In genomic region chr7:44748042-44748947, GRCh38 we compare ENCODE assay signal across 8 cellular contexts. TPM values are rescaled to one million over a fixed set of nuclear protein-coding genes. Genes with fewer than 3 reads are reported as not detected.
DNase-seq lines count a peak whose midpoint lies in the region; ATAC-seq and TF ChIP-seq lines count a peak whose summit lies in the region.

Gene ZMIZ2, plus strand, starts transcription at chr7:44748847. Its CDS starts 7,403 bp downstream, at chr7:44756250.

- peak within 1 kb of the TSS; percentile 99 for H3K27ac Mint-ChIP-seq in activated T-cell treated with anti-CD3 and anti-CD28 coated beads, Interleukin-2, amount 50 U/mL, for 72 hours

- H3K4me1 Mint-ChIP-seq in activated T-cell treated with anti-CD3 and anti-CD28 coated beads, Interleukin-2, amount 50 U/mL, for 72 hours (ENCODE audit: low read depth): peaks cover 49% of the 10 kb centered on the region

- TF ChIP-seq EP300 in esophagus muscularis mucosa (IDR thresholded peaks at IDR 0.05): no peak

- H3K36me3 ChIP-seq in KOPT-K1 (ENCODE audit: insufficient read depth, low read length): 0 out of 2 replicates have a peak, but pooled peaks cover 5% of the 10 kb centered on the region
- no peaks in the 10 kb centered on the region for H3K36me3 ChIP-seq in Peyer's patch
- H3K36me3 ChIP-seq in esophagus muscularis mucosa: peaks cover 0 to 3% (median 0%) of the 10 kb centered on the region in 4 donors
- peaks cover 0 to 2% of the 10 kb centered on the region in 2 donors for H3K36me3 ChIP-seq in muscle layer of duodenum (ENCODE audit: control insufficient read depth in 1 of 2, insufficient read depth in 2 of 2, low read length in 2 of 2)

- H3K4me1 ChIP-seq in Peyer's patch: peaks cover 0 to 27% (median 21%) of the 10 kb centered on the region in 4 donors
- H3K4me1 ChIP-seq in esophagus muscularis mucosa: peaks cover 27 to 41% (median 33%) of the 10 kb centered on the region in 4 donors
- H3K4me1 ChIP-seq in muscle layer of duodenum (ENCODE audit: control insufficient read depth in 1 of 2, insufficient read depth in 2 of 2, low read length in 2 of 2): peaks cover 19 to 21% of the 10 kb centered on the region in 2 donors

- TF ChIP-seq POLR2A in Peyer's patch (IDR thresholded peaks at IDR 0.05) (peak; percentile 49 to 63), esophagus muscularis mucosa (IDR thresholded peaks at IDR 0.05; ENCODE audit: low read depth) (no peak)

- H3K36me3 Mint-ChIP-seq in activated T-cell treated with anti-CD3 and anti-CD28 coated beads, Interleukin-2, amount 50 U/mL, for 72 hours (ENCODE audit: insufficient read depth in 2 of 2): peaks cover 2% of the 10 kb centered on the region in 2 donors

- no peaks in the 10 kb centered on the region for H3K9me3 ChIP-seq in KOPT-K1 (ENCODE audit: insufficient read depth, low read length, poor library complexity, severe bottlenecking)
- H3K9me3 ChIP-seq in Peyer's patch: no peaks in the 10 kb centered on the region
- no peaks in the 10 kb centered on the region for H3K9me3 ChIP-seq in esophagus muscularis mucosa
- no peaks in the 10 kb centered on the region for H3K9me3 ChIP-seq in muscle layer of duodenum (ENCODE audit: control insufficient read depth in 1 of 2, low read length in 2 of 2)

- ATAC-seq in GM21723 (IDR thresholded peaks at IDR 0.05; ENCODE audit: unreplicated experiment): peak; percentile 71
- ATAC-seq in activated T-cell treated with anti-CD3 and anti-CD28 coated beads, Interleukin-2, amount 50 U/mL, for 72 hours (replicated peaks in 1 of 2): peak; percentile 86 to 88

- intact Hi-C loops in esophagus muscularis mucosa (cut with DNase I): loop anchor here (2.0 to 5.0 kb wide), 3 partner anchors 94 to 161 kb away; partner anchors contain the start of gene OGDH

- no peaks in the 10 kb centered on the region for H3K27me3 Mint-ChIP-seq in activated T-cell treated with anti-CD3 and anti-CD28 coated beads, Interleukin-2, amount 50 U/mL, for 72 hours (ENCODE audit: low read depth)

- peak within 1 kb of the TSS; percentile 96 to 99 for H3K4me3 Mint-ChIP-seq in activated T-cell treated with anti-CD3 and anti-CD28 coated beads, Interleukin-2, amount 50 U/mL, for 72 hours

- H3K27ac ChIP-seq in KOPT-K1 (ENCODE audit: low read depth, low read length, poor library complexity, severe bottlenecking): peak within 1 kb of the TSS; percentile 79
- peak within 1 kb of the TSS; percentile 99 to 100 (median 100) for H3K27ac ChIP-seq in Peyer's patch
- H3K27ac ChIP-seq in esophagus muscularis mucosa (replicated peaks in 1 of 4): peak within 1 kb of the TSS; percentile 97 to 99 (median 98)
- H3K27ac ChIP-seq in muscle layer of duodenum (ENCODE audit: low read length): peak within 1 kb of the TSS; percentile 93

- DNase-seq in DMS53 (lab: John Stamatoyannopoulos, UW) (peak; percentile 97), Peyer's patch (peak; percentile 93 to 96 (median 96)), esophagus muscularis mucosa (ENCODE audit: extremely low spot score) (peak; percentile 98)
- DNase-seq in activated T-cell treated with anti-CD3 and anti-CD28 coated beads, Interleukin-2, amount 50 U/mL, for 72 hours: peak; percentile 94 to 97
- peak; percentile 77 for DNase-seq in stimulated activated CD8-positive, alpha-beta memory T cell treated with anti-CD3 and anti-CD28 coated beads, Interleukin-7, amount 100 ng/mL, for 24 hours (ENCODE audit: low read depth)

- H3K9me3 Mint-ChIP-seq in activated T-cell treated with anti-CD3 and anti-CD28 coated beads, Interleukin-2, amount 50 U/mL, for 72 hours: no peaks in the 10 kb centered on the region

- no peaks in the 10 kb centered on the region for H3K27me3 ChIP-seq in Peyer's patch
- H3K27me3 ChIP-seq in esophagus muscularis mucosa: no peaks in the 10 kb centered on the region
- H3K27me3 ChIP-seq in muscle layer of duodenum (ENCODE audit: low read depth, low read length): no peaks in the 10 kb centered on the region

- peak within 1 kb of the TSS; percentile 85 to 99 (median 94) for H3K4me3 ChIP-seq in Peyer's patch
- peak within 1 kb of the TSS; percentile 81 to 99 (median 87) for H3K4me3 ChIP-seq in esophagus muscularis mucosa
- peak within 1 kb of the TSS; percentile 71 to 77 for H3K4me3 ChIP-seq in muscle layer of duodenum (ENCODE audit: low read depth in 1 of 2, low read length in 2 of 2)

- TF ChIP-seq CTCF in Peyer's patch (IDR thresholded peaks at IDR 0.05) (peak in 1 of 6 experiments; percentile 9), esophagus muscularis mucosa (IDR thresholded peaks at IDR 0.05) (peak in 1 of 3 experiments; percentile 13)

- WGBS in esophagus muscularis mucosa: 17% methylated on average over 5 of the region's 92 CpGs

RNA-seq across cellular contexts. Expression of gene ZMIZ2, which starts in this region (rescaled TPM):
- total RNA-seq in Peyer's patch: 100 to 1,000 TPM in 2 of 4 donors, 10 to 100 TPM in 2; 34.9 to 150 (median 93.3) TPM
- total RNA-seq in activated T-cell treated with anti-CD3 and anti-CD28 coated beads, Interleukin-2, amount 50 U/mL, for 72 hours: 100 to 1,000 TPM; 101 to 113 TPM
- 10 to 100 TPM; 12.4 to 36.0 (median 28.4) TPM for total RNA-seq in esophagus muscularis mucosa

Comparison
In these comparisons a context has a peak if more than half of its experiments do, and no peak if none do; other contexts are left out.
1. Peak in every context shown above with its lines: DNase-seq, ATAC-seq, H3K4me3 ChIP-seq and H3K27ac ChIP-seq.